18 cellular contexts compared by ENCODE assay signal in the genomic region with DNA sequence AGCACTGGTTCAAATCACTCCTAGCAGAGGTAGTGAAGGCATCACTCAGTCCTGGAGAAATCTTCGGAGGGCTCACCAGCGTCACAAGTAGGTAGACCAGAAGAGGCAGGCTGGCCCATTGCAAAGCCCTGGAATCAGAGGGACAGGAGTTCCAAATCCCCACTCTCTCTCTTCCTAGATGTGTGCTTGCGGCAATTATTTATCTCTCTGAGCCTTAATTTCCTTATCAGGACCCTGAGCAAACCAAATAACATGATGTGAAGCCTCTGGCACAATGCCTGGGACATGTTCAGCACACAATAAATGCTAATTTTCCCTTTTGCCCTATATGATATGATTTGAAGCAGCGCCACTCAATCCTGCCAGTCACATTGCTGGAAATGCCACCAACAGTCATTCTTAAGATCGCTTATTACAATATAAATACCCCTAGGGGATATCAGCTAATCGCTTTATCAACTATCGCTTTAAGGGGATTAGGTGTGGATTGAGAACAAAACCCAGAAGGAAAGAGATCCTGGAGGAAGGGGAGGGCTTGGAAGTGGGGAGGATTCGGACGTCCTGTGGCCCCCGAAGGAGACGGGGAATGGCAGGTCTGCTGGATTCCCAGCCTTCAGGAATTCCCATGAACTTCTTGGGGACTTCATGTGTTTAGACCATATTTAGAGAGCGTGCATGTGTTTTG. TPM values are rescaled to one million over a fixed set of nuclear protein-coding genes. Genes with fewer than 3 reads are reported as not detected.
DNase-seq lines count a peak whose midpoint lies in the region; ATAC-seq and TF ChIP-seq lines count a peak whose summit lies in the region.
"Had no signal": no experiment of that assay in that cellular context is flagged by ENCODE, and none has a peak within 500 bp of the region (broad histone marks: within the 10 kb centered on the region; RNA-seq: fewer than 3 reads in every experiment).

No MANE protein-coding gene starts in this region.

- ATAC-seq in stimulated activated naive CD8-positive, alpha-beta T cell treated with anti-CD3 and anti-CD28 coated beads, Interleukin-15, Interleukin-2, amounts not matched to agents 100 U/mL and 50 U/mL, for 24 hours, result no peak
- no peak for ATAC-seq in T-helper 17 cell
- ATAC-seq: foreskin keratinocyte had no signal

- H3K4me3 Mint-ChIP-seq in stimulated activated naive CD8-positive, alpha-beta T cell treated with anti-CD3 and anti-CD28 coated beads, Interleukin-15, Interleukin-2, amounts not matched to agents 100 ng/mL and 50 ng/mL, for 24 hours, result no peak overlapping the region
- H3K4me3 Mint-ChIP-seq in T-helper 17 cell (no peak overlapping the region), mesothelial cell of epicardium (no peak overlapping the region)
- H3K4me3 Mint-ChIP-seq: activated B cell treated with CpG ODN at 0.5 μM for 24 hours; activated CD4-positive, alpha-beta memory T cell treated with anti-CD3 and anti-CD28 coated beads, Interleukin-2, amount 10 ng/mL, durations not matched to agents 7 days and 5 days; CD4-positive, alpha-beta memory T cell; dendritic cell treated with granulocyte-macrophage colony-stimulating factor and Interleukin-4, amounts not matched to agents 40 ng/mL and 50 ng/mL, for 4 days had no signal

- no peaks in the 10 kb centered on the region for H3K36me3 Mint-ChIP-seq in stimulated activated naive CD8-positive, alpha-beta T cell treated with anti-CD3 and anti-CD28 coated beads, Interleukin-15, Interleukin-2, amounts not matched to agents 100 ng/mL and 50 ng/mL, for 24 hours (ENCODE audit: low read depth)
- H3K36me3 Mint-ChIP-seq in T-helper 17 cell (ENCODE audit: low read depth), result peaks cover 2% of the 10 kb centered on the region
- H3K36me3 Mint-ChIP-seq in mesothelial cell of epicardium, result no peaks in the 10 kb centered on the region
- H3K36me3 Mint-ChIP-seq: CD4-positive, alpha-beta memory T cell had no signal

- H3K27me3 Mint-ChIP-seq in stimulated activated naive CD8-positive, alpha-beta T cell treated with anti-CD3 and anti-CD28 coated beads, Interleukin-15, Interleukin-2, amounts not matched to agents 100 ng/mL and 50 ng/mL, for 24 hours, result peaks cover 29% of the 10 kb centered on the region
- H3K27me3 Mint-ChIP-seq in T-helper 17 cell (peaks cover 30% of the 10 kb centered on the region), mesothelial cell of epicardium (ENCODE audit: low read depth) (no peaks in the 10 kb centered on the region)
- H3K27me3 Mint-ChIP-seq: activated CD4-positive, alpha-beta memory T cell treated with anti-CD3 and anti-CD28 coated beads, Interleukin-2, amount 10 ng/mL, durations not matched to agents 7 days and 5 days; dendritic cell treated with granulocyte-macrophage colony-stimulating factor and Interleukin-4, amounts not matched to agents 40 ng/mL and 50 ng/mL, for 4 days had no signal

- no peaks in the 10 kb centered on the region for H3K36me3 ChIP-seq in H7 (replicated peaks; ENCODE audit: control insufficient read depth, insufficient read depth, low read length)
- H3K36me3 ChIP-seq: cardiac muscle cell had no signal

- no peak overlapping the region for H3K4me3 ChIP-seq in H7 (ENCODE audit: insufficient read depth, low read depth, low read length)
- H3K4me3 ChIP-seq: cardiac muscle cell had no signal

- H3K9me3 Mint-ChIP-seq in stimulated activated naive CD8-positive, alpha-beta T cell treated with anti-CD3 and anti-CD28 coated beads, Interleukin-15, Interleukin-2, amounts not matched to agents 100 ng/mL and 50 ng/mL, for 24 hours, result no peaks in the 10 kb centered on the region
- no peaks in the 10 kb centered on the region for H3K9me3 Mint-ChIP-seq in mesothelial cell of epicardium
- H3K9me3 Mint-ChIP-seq: activated B cell treated with CpG ODN at 0.5 μM for 24 hours; activated CD4-positive, alpha-beta memory T cell treated with anti-CD3 and anti-CD28 coated beads, Interleukin-2, amount 10 ng/mL, durations not matched to agents 7 days and 5 days; CD4-positive, alpha-beta memory T cell; dendritic cell treated with granulocyte-macrophage colony-stimulating factor and Interleukin-4, amounts not matched to agents 40 ng/mL and 50 ng/mL, for 4 days had no signal

- H3K27me3 ChIP-seq in H7 (ENCODE audit: control insufficient read depth, insufficient read depth, low read length), result no peaks in the 10 kb centered on the region
- H3K27me3 ChIP-seq: cardiac muscle cell had no signal

- no peak for DNase-seq in stimulated activated naive CD8-positive, alpha-beta T cell treated with anti-CD3 and anti-CD28 coated beads, Interleukin-15, Interleukin-2, amounts not matched to agents 100 U/mL and 50 U/mL, for 24 hours
- DNase-seq in T-helper 17 cell, result no peak
- DNase-seq in mesothelial cell of epicardium (ENCODE audit: low spot score in 2 of 2, unreplicated experiment in 2 of 2), result no peak
- DNase-seq in T-helper 2 cell, result no peak
- no peak for DNase-seq in UCSD-AML1 (lab: John Stamatoyannopoulos, UW; ENCODE audit: unreplicated experiment)
- DNase-seq in H7, result no peak
- DNase-seq in GM10266 (ENCODE audit: extremely low spot score), result no peak
- DNase-seq: activated B cell treated with CpG ODN at 0.5 μM for 24 hours; CD4-positive, alpha-beta memory T cell; DMS53; foreskin keratinocyte; NCI-H2081 treated with DMSO at 0.1 percent for 48 hours; NCI-H524; SHP77 treated with DMSO at 0.1 percent for 48 hours had no signal

- TF ChIP-seq CTCF in mesothelial cell of epicardium (IDR thresholded peaks at IDR 0.05; ENCODE audit: unreplicated experiment), result no peak
- no peak for TF ChIP-seq CTCF in GM10266 (IDR thresholded peaks at IDR 0.05; ENCODE audit: control insufficient read depth, insufficient read depth, low read depth, missing control alignments)

- no peaks in the 10 kb centered on the region for H3K9me3 ChIP-seq in T-helper 17 cell (ENCODE audit: control insufficient read depth, low read length, poor library complexity, severe bottlenecking)

- peak overlapping the region; percentile 14 for H3K27ac Mint-ChIP-seq in stimulated activated naive CD8-positive, alpha-beta T cell treated with anti-CD3 and anti-CD28 coated beads, Interleukin-15, Interleukin-2, amounts not matched to agents 100 ng/mL and 50 ng/mL, for 24 hours
- peak overlapping the region; percentile 16 for H3K27ac Mint-ChIP-seq in T-helper 17 cell
- peak overlapping the region; percentile 77 for H3K27ac Mint-ChIP-seq in mesothelial cell of epicardium
- H3K27ac Mint-ChIP-seq: activated B cell treated with CpG ODN at 0.5 μM for 24 hours; CD4-positive, alpha-beta memory T cell; dendritic cell treated with granulocyte-macrophage colony-stimulating factor and Interleukin-4, amounts not matched to agents 40 ng/mL and 50 ng/mL, for 4 days had no signal

- peaks cover 34% of the 10 kb centered on the region for H3K4me1 Mint-ChIP-seq in stimulated activated naive CD8-positive, alpha-beta T cell treated with anti-CD3 and anti-CD28 coated beads, Interleukin-15, Interleukin-2, amounts not matched to agents 100 ng/mL and 50 ng/mL, for 24 hours (ENCODE audit: low read depth)
- H3K4me1 Mint-ChIP-seq in T-helper 17 cell (peaks cover 7% of the 10 kb centered on the region), mesothelial cell of epicardium (peaks cover 83% of the 10 kb centered on the region)
- H3K4me1 Mint-ChIP-seq: activated B cell treated with CpG ODN at 0.5 μM for 24 hours had no signal

RNA-seq across cellular contexts. Expression of a gene that starts 59.5 kb away (rescaled TPM):
- total RNA-seq in T-helper 17 cell (10 to 100 TPM in 1 of 2 donors, 1 to 10 TPM in 1; 9.1 to 12.5 TPM), mesothelial cell of epicardium (29.0 to 34.0 TPM (median 30.8 TPM) in 3 replicates)
- 17.1 and 19.3 TPM in 2 replicates for total RNA-seq in H7 (2014; rRNA removed; shearing (Covaris generic))

Comparison
In these comparisons a context has a peak if more than half of its experiments do, and no peak if none do; other contexts are left out.
1. H3K27ac Mint-ChIP-seq: peak in every context shown above with its lines; median percentile 77 in mesothelial cell of epicardium; 16 in T-helper 17 cell; 14 in stimulated activated naive CD8-positive, alpha-beta T cell treated with anti-CD3 and anti-CD28 coated beads, Interleukin-15, Interleukin-2, amounts not matched to agents 100 ng/mL and 50 ng/mL, for 24 hours.